Comparison of ENCODE assay signal across 8 cellular contexts in the genomic region with DNA sequence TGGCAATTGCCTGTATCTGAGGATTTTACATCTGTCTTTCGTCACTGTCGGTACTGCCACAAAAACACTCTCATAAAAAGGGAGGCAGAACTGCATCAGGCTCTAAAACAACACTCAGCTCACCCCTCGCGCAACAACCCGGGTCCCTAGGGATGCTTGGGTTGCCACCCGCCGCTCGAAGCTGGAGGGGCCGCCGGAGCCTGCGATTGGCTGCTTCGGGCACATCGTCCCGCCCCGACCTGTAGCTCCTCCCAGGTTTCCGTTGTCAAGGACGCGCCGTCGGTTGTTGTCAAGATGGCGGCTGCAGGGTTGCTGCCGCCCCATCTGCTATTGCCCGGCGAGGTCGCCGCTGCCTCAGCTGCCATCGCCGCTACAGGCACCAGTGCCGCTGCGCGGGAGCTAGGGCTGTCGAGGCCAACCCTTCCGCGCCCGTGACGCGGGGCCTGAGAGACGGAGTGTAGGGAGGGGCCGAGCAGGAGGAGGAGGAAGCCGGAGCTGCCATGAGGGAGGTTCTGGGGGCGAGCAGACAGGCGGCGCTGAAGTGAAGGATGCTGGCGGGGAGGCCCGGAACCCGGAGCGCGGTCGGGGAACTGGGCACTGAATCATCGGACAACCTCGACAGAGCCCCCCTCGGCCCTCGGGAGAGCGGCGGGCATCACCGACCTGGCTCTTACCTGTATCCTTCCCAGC. TPM values are rescaled to one million over a fixed set of nuclear protein-coding genes. Genes with fewer than 3 reads are reported as not detected.
DNase-seq lines count a peak whose midpoint lies in the region; FAIRE-seq and TF ChIP-seq lines count a peak whose summit lies in the region.

A gene with protein sequence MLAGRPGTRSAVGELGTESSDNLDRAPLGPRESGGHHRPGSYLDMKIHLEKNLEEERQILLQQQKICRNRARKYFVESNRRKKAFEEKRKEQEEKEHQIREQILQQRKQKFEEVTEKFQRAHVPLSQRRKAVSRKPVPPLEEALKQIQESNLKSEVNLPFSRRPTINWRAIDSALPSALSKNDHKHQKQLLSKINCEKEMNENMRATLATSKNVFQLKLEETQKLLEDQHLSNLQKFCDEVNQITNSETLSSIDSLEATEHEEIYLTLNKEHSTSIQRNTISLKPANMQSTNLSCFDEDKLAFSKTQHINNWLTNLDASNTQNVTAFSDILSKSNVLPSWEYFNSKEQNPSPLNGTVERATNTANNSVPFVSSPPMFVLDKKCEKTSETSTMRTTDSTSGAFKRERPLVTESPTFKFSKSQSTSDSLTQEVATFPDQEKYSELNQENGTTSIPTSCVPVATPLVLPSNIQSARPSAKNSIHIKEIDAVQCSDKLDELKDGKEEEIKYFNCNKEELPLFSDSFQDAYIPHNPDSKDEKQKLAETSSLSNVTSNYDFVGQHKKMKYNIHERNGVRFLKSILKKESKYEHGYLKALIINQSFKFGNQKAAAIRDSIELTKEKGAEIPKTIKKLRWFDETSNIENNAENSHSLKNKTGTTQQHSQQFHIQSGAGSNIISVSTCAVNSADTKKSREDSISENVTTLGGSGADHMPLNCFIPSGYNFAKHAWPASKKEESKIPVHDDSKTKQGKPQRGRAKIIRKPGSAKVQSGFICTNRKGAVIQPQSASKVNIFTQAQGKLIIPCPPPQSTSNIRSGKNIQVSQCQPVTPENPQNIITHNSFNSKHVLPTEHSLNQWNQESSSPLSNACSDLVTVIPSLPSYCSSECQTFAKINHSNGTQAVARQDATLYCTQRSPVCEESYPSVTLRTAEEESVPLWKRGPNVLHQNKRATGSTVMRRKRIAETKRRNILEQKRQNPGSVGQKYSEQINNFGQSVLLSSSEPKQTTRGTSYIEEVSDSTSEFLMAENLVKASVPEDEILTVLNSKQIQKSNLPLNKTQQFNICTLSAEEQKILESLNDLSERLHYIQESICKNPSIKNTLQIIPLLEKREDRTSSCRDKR (plus strand): TSS at position 274 of the 690 bp plus-strand sequence. CDS start 275 bp downstream, at position 549.

- H3K4me2 ChIP-seq in Loucy (ENCODE audit: low read depth, low read length, poor library complexity, severe bottlenecking): peak within 1 kb of the TSS; percentile 82

- peak within 1 kb of the TSS; percentile 79 for H3K27ac Mint-ChIP-seq in activated naive CD4-positive, alpha-beta T cell treated with anti-CD3 and anti-CD28 coated beads, Interleukin-2, amount 10 ng/mL, durations not matched to agents 7 days and 5 days

- H2AFZ ChIP-seq in Loucy (ENCODE audit: low read length): peak within 1 kb of the TSS; percentile 97

- peak within 1 kb of the TSS; percentile 73 for H3K27ac ChIP-seq in substantia nigra (ENCODE audit: low read depth, low read length, poor library complexity, severe bottlenecking)

- H3K79me2 ChIP-seq in Loucy (ENCODE audit: insufficient read depth, low read length): no peaks in the 10 kb centered on the region

- no peak for TF ChIP-seq POLR2A in H54 (IDR thresholded peaks at IDR 0.05; ENCODE audit: low read depth, low read length)

- peak within 1 kb of the TSS; percentile 81 for H3K4me3 ChIP-seq in Loucy (ENCODE audit: low read length, poor library complexity, severe bottlenecking)

- peaks cover 23% of the 10 kb centered on the region for H3K4me1 Mint-ChIP-seq in activated naive CD4-positive, alpha-beta T cell treated with anti-CD3 and anti-CD28 coated beads, Interleukin-2, amount 10 ng/mL, durations not matched to agents 7 days and 5 days

- H3K9me3 Mint-ChIP-seq in activated naive CD4-positive, alpha-beta T cell treated with anti-CD3 and anti-CD28 coated beads, Interleukin-2, amount 10 ng/mL, durations not matched to agents 7 days and 5 days: no peaks in the 10 kb centered on the region

- peak; percentile 43 for TF ChIP-seq CTCF in Loucy (conservative IDR thresholded peaks at IDR 0.05; ENCODE audit: low read length)

- no peaks in the 10 kb centered on the region for H3K36me3 Mint-ChIP-seq in activated naive CD4-positive, alpha-beta T cell treated with anti-CD3 and anti-CD28 coated beads, Interleukin-2, amount 10 ng/mL, durations not matched to agents 7 days and 5 days

- no peaks in the 10 kb centered on the region for H4K20me1 ChIP-seq in Loucy (ENCODE audit: insufficient read depth, low read length, poor library complexity, severe bottlenecking)

- peak; percentile 82 for FAIRE-seq in H54 (lab: Jason Lieb, UNC)

- H3K9me3 ChIP-seq in Loucy (ENCODE audit: insufficient read depth, low read depth, low read length): no peaks in the 10 kb centered on the region

- H3K9ac ChIP-seq in Loucy (ENCODE audit: low read depth, low read length, poor library complexity, severe bottlenecking): peak within 1 kb of the TSS; percentile 68

- CTCF ChIA-PET in activated naive CD4-positive, alpha-beta T cell treated with anti-CD3 and anti-CD28 coated beads, Interleukin-2, amount 10 ng/mL, durations not matched to agents 7 days and 5 days (lab: Charles Lee): interaction anchor here (0.5 to 1.2 kb wide), 5 partner anchors 10 to 581 kb away, joined by 3 to 7 read pairs (median 4); no protein-coding TSS in a partner anchor

- H3K27me3 ChIP-seq in Loucy (ENCODE audit: insufficient read depth, low read length, poor library complexity, severe bottlenecking): no peaks in the 10 kb centered on the region

- DNase-seq in Daoy (ENCODE audit: low read depth) (peak; percentile 96), H54 (ENCODE audit: insufficient read length, low spot score) (peak; percentile 53), SHP77 (lab: John Stamatoyannopoulos, UW) (peak; percentile 87 to 95), germinal center (ENCODE audit: low spot score) (peak; percentile 97), non-pigmented ciliary epithelial cell (ENCODE audit: low read depth) (peak; percentile 67), substantia nigra (lab: John Stamatoyannopoulos, UW) (peak; percentile 80 to 99 (median 94))
- DNase-seq in activated naive CD4-positive, alpha-beta T cell treated with anti-CD3 and anti-CD28 coated beads, Interleukin-2, amount 10 ng/mL, durations not matched to agents 7 days and 5 days: peak; percentile 95

- H3F3A ChIP-seq in Loucy (ENCODE audit: low read depth): no peaks in the 10 kb centered on the region

- H3K4me1 ChIP-seq in Loucy (ENCODE audit: insufficient read depth, low read length, poor library complexity, severe bottlenecking): peaks cover 20% of the 10 kb centered on the region

- no peaks in the 10 kb centered on the region for H3K9me2 ChIP-seq in Loucy (replicated peaks; ENCODE audit: low read depth, low read length)

- H3K36me3 ChIP-seq in Loucy (ENCODE audit: insufficient read depth, low read length): no peaks in the 10 kb centered on the region

- peak within 1 kb of the TSS; percentile 85 for H3K4me3 Mint-ChIP-seq in activated naive CD4-positive, alpha-beta T cell treated with anti-CD3 and anti-CD28 coated beads, Interleukin-2, amount 10 ng/mL, durations not matched to agents 7 days and 5 days

- peaks cover 9% of the 10 kb centered on the region for H3K27me3 Mint-ChIP-seq in activated naive CD4-positive, alpha-beta T cell treated with anti-CD3 and anti-CD28 coated beads, Interleukin-2, amount 10 ng/mL, durations not matched to agents 7 days and 5 days

RNA-seq across cellular contexts. Expression of the gene that starts here (rescaled TPM):
- total RNA-seq in Daoy (2014; rRNA removed; shearing (Covaris generic)): 0.80 and 0.92 TPM in 2 replicates

Comparison
In these comparisons a context has a peak if more than half of its experiments do, and no peak if none do; other contexts are left out.
1. Peak in every context shown above with its lines: DNase-seq, H3K4me3 ChIP-seq and H3K27ac ChIP-seq.
2. Peak in DNase-seq in Daoy; RNA of the gene not detected or under 1 TPM.